10 cellular contexts compared by ENCODE assay signal in the genomic region with DNA sequence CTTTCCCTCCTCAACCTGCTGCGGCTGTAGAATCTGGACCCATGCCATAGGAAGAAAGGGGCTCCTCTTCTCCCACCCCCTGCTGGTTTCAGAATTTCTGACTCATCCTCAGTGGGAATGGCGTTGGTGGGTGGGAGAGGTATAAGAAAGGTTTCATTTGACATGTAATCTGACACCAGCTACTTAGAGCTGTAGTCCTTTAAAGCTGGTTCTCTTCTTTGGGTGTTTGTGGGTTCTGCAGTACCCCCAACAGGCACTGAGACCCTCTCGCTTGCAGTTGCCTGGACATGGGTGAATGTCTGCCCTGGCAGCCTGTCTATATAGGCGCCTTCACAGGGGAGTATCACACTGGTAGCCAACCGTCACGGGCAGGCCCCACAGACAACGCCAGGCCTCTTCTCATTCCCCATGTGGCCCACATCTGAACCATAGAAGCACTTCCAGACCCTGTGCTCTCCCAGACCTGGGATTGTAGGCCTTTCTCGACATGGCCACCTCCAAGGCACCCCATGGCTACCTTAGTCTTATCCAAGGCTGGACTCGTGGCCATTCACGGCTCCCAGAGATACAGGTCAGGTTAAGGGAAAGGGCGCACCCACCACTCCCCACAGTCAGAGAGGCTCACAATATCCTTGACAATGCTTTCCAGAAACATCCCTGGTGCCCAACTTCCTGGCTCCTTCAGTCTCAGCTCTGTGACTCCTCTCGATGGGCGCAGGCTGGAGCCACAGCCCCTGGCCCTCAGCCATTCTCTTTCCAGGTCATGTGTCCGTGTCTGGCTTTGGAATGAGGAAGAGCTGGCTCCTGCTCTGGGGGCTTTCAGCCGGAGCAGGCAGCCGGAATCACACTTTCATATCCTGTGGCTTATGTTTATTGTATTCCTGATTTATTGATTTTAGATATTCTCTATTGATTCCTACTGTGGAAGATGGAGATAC. TPM values are rescaled to one million over a fixed set of nuclear protein-coding genes. Genes with fewer than 3 reads are reported as not detected.
DNase-seq lines count a peak whose midpoint lies in the region; ATAC-seq and TF ChIP-seq lines count a peak whose summit lies in the region.
"Had no signal": no experiment of that assay in that cellular context is flagged by ENCODE, and none has a peak within 500 bp of the region (broad histone marks: within the 10 kb centered on the region; RNA-seq: fewer than 3 reads in every experiment).

No MANE protein-coding gene starts in this region.

- DNase-seq in ELR (ENCODE audit: low read depth) (peak; percentile 74), NCI-H2107 treated with DMSO at 0.1 percent for 48 hours (lab: John Stamatoyannopoulos, UW; ENCODE audit: unreplicated experiment) (peak; percentile 51), mammary epithelial cell (peak; percentile 46), nephron progenitor cell (no peak), NOMO-1 (lab: John Stamatoyannopoulos, UW; ENCODE audit: unreplicated experiment in 2 of 2) (no peak), NCI-H748 (lab: John Stamatoyannopoulos, UW; ENCODE audit: unreplicated experiment) (no peak), adrenal gland (no peak)

- H3K36me3 Mint-ChIP-seq in nephron progenitor cell (ENCODE audit: low read depth), result peaks cover 13% of the 10 kb centered on the region

- H3K4me3 ChIP-seq in mammary epithelial cell (replicated peaks in 1 of 3; ENCODE audit: insufficient read depth in 1 of 3, low read depth in 2 of 3, low read length in 3 of 3) (no peak overlapping the region), adrenal gland (no peak overlapping the region)

- WGBS in mammary epithelial cell (ENCODE audit: low coverage, missing lambda C conversion rate), result 81% methylated on average over 14 of the region's 16 CpGs
- WGBS in adrenal gland, 4 donors, result 81 to 88% (median 86%) methylated on average over 16 of the region's 16 CpGs

- ATAC-seq in GM21717 (IDR thresholded peaks at IDR 0.05; ENCODE audit: unreplicated experiment), result no peak

- TF ChIP-seq CTCF in mammary epithelial cell (conservative IDR thresholded peaks at IDR 0.05 in 1 of 2, IDR thresholded peaks at IDR 0.05 in 1 of 2; ENCODE audit: extremely low read depth in 1 of 2, insufficient read depth in 1 of 2, low read depth in 1 of 2, low read length in 2 of 2), result no peak
- no peak for TF ChIP-seq CTCF in nephron progenitor cell (IDR thresholded peaks at IDR 0.05)
- no peak for TF ChIP-seq CTCF in adrenal gland (IDR thresholded peaks at IDR 0.05)

- H3K27ac Mint-ChIP-seq in nephron progenitor cell, result peak overlapping the region; percentile 79
- H3K27ac Mint-ChIP-seq: dendritic cell treated with granulocyte-macrophage colony-stimulating factor and Interleukin-4, amounts not matched to agents 40 ng/mL and 50 ng/mL, for 4 days had no signal

- peaks cover 12% of the 10 kb centered on the region for H3K27me3 Mint-ChIP-seq in nephron progenitor cell (ENCODE audit: low read depth, poor library complexity)
- H3K27me3 Mint-ChIP-seq: dendritic cell treated with granulocyte-macrophage colony-stimulating factor and Interleukin-4, amounts not matched to agents 40 ng/mL and 50 ng/mL, for 4 days had no signal

- CTCF ChIA-PET in mammary epithelial cell (lab: Charles Lee; ENCODE audit: low non-redundant PET), result interaction anchor here (0.5 kb wide), 1 partner anchor 10 kb away, joined by 3 read pairs; no protein-coding TSS in a partner anchor

- no peaks in the 10 kb centered on the region for H4K20me1 ChIP-seq in mammary epithelial cell (ENCODE audit: insufficient read depth, low read length)

- intact Hi-C loops in mammary epithelial cell (cut with micrococcal nuclease), result no loop called here
- intact Hi-C loops in adrenal gland (cut with DNase I), result no loop called here

- no peaks in the 10 kb centered on the region for H3K36me3 ChIP-seq in mammary epithelial cell (ENCODE audit: insufficient read depth, low read length)
- H3K36me3 ChIP-seq in adrenal gland (replicated peaks in 1 of 2), result peaks cover 0 to 6% of the 10 kb centered on the region in 2 donors

- peaks cover 10% of the 10 kb centered on the region for H3K4me1 ChIP-seq in mammary epithelial cell (ENCODE audit: insufficient read depth, low read length)
- H3K4me1 ChIP-seq in adrenal gland (replicated peaks in 1 of 2), result peaks cover 0 to 7% of the 10 kb centered on the region in 2 donors

- dilution Hi-C loops in mammary epithelial cell (cut with HindIII; ENCODE audit: low sequenced_read_pairs), result no loop called here

- no TSS peak for BruUV-seq in mammary epithelial cell (replicated peaks; lab: Mats Ljungman, UMichigan)

- H3K27me3 ChIP-seq in mammary epithelial cell (ENCODE audit: insufficient read depth, low read length) (no peaks in the 10 kb centered on the region), adrenal gland (no peaks in the 10 kb centered on the region)
- H3K27me3 ChIP-seq: neutrophil had no signal

- H3K9me3 Mint-ChIP-seq in nephron progenitor cell, result no peaks in the 10 kb centered on the region
- H3K9me3 Mint-ChIP-seq: dendritic cell treated with granulocyte-macrophage colony-stimulating factor and Interleukin-4, amounts not matched to agents 40 ng/mL and 50 ng/mL, for 4 days had no signal

- H3K4me3 Mint-ChIP-seq in nephron progenitor cell, result peak overlapping the region; percentile 37
- H3K4me3 Mint-ChIP-seq: dendritic cell treated with granulocyte-macrophage colony-stimulating factor and Interleukin-4, amounts not matched to agents 40 ng/mL and 50 ng/mL, for 4 days had no signal

- H3K9me3 ChIP-seq in mammary epithelial cell (replicated peaks; ENCODE audit: insufficient read depth, low read length) (no peaks in the 10 kb centered on the region), adrenal gland (replicated peaks in 1 of 3) (no peaks in the 10 kb centered on the region)
- H3K9me3 ChIP-seq: neutrophil had no signal

- no peak overlapping the region for H2AFZ ChIP-seq in mammary epithelial cell (ENCODE audit: low read depth, low read length)

- H3K4me1 Mint-ChIP-seq in nephron progenitor cell, result peaks cover 30% of the 10 kb centered on the region

- no peak overlapping the region for H3K4me2 ChIP-seq in mammary epithelial cell (ENCODE audit: insufficient read depth, low read depth, low read length)

- H3K79me2 ChIP-seq in mammary epithelial cell (ENCODE audit: insufficient read depth, low read length), result no peaks in the 10 kb centered on the region

- in situ Hi-C loops in mammary epithelial cell (cut with MboI; ENCODE audit: low sequenced_read_pairs in 2 of 2), result no loop called here

- no peak overlapping the region for H3K9ac ChIP-seq in mammary epithelial cell (ENCODE audit: insufficient read depth, low read length)

- H3K27ac ChIP-seq in mammary epithelial cell (ENCODE audit: insufficient read depth, low read depth, low read length), result no peak overlapping the region
- H3K27ac ChIP-seq in adrenal gland, result peak overlapping the region in 1 of 5 donors; percentile 14
- H3K27ac ChIP-seq: neutrophil had no signal

- TF ChIP-seq POLR2A in adrenal gland (IDR thresholded peaks at IDR 0.05), result no peak

RNA-seq across cellular contexts. Expression of gene ZNF862, which starts 17.5 kb away (rescaled TPM):
- total RNA-seq in mammary epithelial cell (10 to 100 TPM in 1 of 2 donors, 1 to 10 TPM in 1; 9.7 to 10.5 TPM), adrenal gland (10 to 100 TPM in 5 of 8 donors, 1 to 10 TPM in 3; 7.3 to 32.9 (median 14.1) TPM)
- polyA plus RNA-seq in mammary epithelial cell (4.6 TPM), adrenal gland (10 to 100 TPM in 2 of 3 donors, 1 to 10 TPM in 1; 8.0 to 17.5 (median 13.5) TPM)
- 1.2 TPM for polyA minus RNA-seq in mammary epithelial cell

RNA-seq across cellular contexts. Expression of gene ATP6V0E2, which starts 18.1 kb away (rescaled TPM):
- total RNA-seq in mammary epithelial cell (10 to 100 TPM in 1 of 2 donors, 1 to 10 TPM in 1; 4.4 to 12.5 TPM), adrenal gland (100 to 1,000 TPM in 1 of 8 donors, 10 to 100 TPM in 7; 23.7 to 101 (median 32.0) TPM)
- polyA plus RNA-seq in mammary epithelial cell (3.0 TPM), adrenal gland (10 to 100 TPM; 19.4 to 38.9 (median 34.9) TPM)
- 11.3 TPM for polyA minus RNA-seq in mammary epithelial cell

Comparison
In these comparisons a context has a peak if more than half of its experiments do, and no peak if none do; other contexts are left out.
1. DNase-seq: peak in ELR (single experiment), NCI-H2107 treated with DMSO at 0.1 percent for 48 hours (single experiment) and mammary epithelial cell (single experiment); none in nephron progenitor cell (single experiment), NOMO-1 (0 of 2), NCI-H748 (single experiment) and adrenal gland (0 of 7).